In the genomic region with DNA sequence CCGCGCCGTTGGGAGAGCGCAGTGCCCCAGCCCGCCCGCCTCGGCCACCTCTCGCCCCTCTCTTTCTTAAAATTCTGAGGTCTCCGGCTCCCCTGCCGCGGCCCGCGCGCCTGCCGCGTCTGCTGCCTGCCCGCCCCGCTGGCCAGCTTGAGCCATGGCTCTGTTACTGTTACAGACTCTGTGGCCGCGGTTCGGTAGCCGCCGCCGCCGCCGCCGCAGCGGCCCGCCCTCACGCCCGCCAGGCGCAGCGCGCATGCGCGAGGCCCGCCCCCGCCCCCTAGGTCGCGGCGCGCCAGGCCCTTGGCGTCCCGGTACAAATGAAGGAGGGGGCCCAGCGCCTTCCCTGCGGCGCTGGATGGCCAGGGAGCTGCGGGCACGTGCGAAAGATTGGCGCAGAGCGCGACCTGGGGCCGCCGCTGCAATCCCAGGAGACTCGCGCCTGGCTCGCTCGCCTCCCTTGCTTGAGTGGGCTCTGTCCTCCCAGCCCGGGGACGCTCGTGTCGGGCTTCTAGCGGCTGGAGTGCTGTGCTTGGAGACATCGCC, we compare ENCODE assay signal across 1 cellular context.
TF ChIP-seq lines count a peak whose summit lies in the region.

A gene (minus strand): TSS at position 171 of the 543 bp plus-strand sequence. CDS start 452 bp downstream, outside the sequence.

TF ChIP-seq in WTC11, 78 proteins besides CTCF, POLR2A, EP300 and RAD21 (continued from another document):
- TF ChIP-seq, protein P1, sequence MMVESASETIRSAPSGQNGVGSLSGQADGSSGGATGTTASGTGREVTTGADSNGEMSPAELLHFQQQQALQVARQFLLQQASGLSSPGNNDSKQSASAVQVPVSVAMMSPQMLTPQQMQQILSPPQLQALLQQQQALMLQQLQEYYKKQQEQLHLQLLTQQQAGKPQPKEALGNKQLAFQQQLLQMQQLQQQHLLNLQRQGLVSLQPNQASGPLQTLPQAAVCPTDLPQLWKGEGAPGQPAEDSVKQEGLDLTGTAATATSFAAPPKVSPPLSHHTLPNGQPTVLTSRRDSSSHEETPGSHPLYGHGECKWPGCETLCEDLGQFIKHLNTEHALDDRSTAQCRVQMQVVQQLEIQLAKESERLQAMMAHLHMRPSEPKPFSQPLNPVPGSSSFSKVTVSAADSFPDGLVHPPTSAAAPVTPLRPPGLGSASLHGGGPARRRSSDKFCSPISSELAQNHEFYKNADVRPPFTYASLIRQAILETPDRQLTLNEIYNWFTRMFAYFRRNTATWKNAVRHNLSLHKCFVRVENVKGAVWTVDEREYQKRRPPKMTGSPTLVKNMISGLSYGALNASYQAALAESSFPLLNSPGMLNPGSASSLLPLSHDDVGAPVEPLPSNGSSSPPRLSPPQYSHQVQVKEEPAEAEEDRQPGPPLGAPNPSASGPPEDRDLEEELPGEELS (CRISPR knock-in tag; IDR thresholded peaks at IDR 0.05) = peak; percentile 87
- TF ChIP-seq ETV6 (CRISPR knock-in tag; IDR thresholded peaks at IDR 0.05) = 0 out of 2 replicates have a peak, but pooled peaks have one; percentile 20
- TF ChIP-seq, protein P2, sequence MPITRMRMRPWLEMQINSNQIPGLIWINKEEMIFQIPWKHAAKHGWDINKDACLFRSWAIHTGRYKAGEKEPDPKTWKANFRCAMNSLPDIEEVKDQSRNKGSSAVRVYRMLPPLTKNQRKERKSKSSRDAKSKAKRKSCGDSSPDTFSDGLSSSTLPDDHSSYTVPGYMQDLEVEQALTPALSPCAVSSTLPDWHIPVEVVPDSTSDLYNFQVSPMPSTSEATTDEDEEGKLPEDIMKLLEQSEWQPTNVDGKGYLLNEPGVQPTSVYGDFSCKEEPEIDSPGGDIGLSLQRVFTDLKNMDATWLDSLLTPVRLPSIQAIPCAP (CRISPR knock-in tag; IDR thresholded peaks at IDR 0.05) = no peak
- 0 out of 2 replicates have a peak, but pooled peaks have one; percentile 30 for TF ChIP-seq CREM (CRISPR knock-in tag; IDR thresholded peaks at IDR 0.05)
- TF ChIP-seq NFATC4 (CRISPR knock-in tag; IDR thresholded peaks at IDR 0.05) = 0 out of 2 replicates have a peak, but pooled peaks have one; percentile 46
- TF ChIP-seq, protein P3, sequence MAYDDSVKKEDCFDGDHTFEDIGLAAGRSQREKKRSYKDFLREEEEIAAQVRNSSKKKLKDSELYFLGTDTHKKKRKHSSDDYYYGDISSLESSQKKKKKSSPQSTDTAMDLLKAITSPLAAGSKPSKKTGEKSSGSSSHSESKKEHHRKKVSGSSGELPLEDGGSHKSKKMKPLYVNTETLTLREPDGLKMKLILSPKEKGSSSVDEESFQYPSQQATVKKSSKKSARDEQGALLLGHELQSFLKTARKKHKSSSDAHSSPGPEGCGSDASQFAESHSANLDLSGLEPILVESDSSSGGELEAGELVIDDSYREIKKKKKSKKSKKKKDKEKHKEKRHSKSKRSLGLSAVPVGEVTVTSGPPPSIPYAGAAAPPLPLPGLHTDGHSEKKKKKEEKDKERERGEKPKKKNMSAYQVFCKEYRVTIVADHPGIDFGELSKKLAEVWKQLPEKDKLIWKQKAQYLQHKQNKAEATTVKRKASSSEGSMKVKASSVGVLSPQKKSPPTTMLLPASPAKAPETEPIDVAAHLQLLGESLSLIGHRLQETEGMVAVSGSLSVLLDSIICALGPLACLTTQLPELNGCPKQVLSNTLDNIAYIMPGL (CRISPR knock-in tag; IDR thresholded peaks at IDR 0.05) = no peak; the same call in 1 of the 2 replicates
- TF ChIP-seq, protein P4, sequence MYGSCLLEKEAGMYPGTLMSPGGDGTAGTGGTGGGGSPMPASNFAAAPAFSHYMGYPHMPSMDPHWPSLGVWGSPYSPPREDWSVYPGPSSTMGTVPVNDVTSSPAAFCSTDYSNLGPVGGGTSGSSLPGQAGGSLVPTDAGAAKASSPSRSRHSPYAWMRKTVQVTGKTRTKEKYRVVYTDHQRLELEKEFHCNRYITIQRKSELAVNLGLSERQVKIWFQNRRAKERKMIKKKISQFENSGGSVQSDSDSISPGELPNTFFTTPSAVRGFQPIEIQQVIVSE (CRISPR knock-in tag; IDR thresholded peaks at IDR 0.05; ENCODE audit: borderline replicate concordance) = no peak
- no peak for TF ChIP-seq OVOL2 (CRISPR knock-in tag; IDR thresholded peaks at IDR 0.05; ENCODE audit: borderline replicate concordance)
- TF ChIP-seq ZNF423 (CRISPR knock-in tag; IDR thresholded peaks at IDR 0.05) = peak; percentile 96
- TF ChIP-seq PRRX2 (CRISPR knock-in tag; IDR thresholded peaks at IDR 0.05) = no peak
- TF ChIP-seq NFE2L1 (CRISPR knock-in tag; IDR thresholded peaks at IDR 0.05) = 0 out of 2 replicates have a peak, but pooled peaks have one; percentile 38
TF ChIP-seq in WTC11: peak in this region for 15.
